1 cellular context compared by ENCODE assay signal in the genomic region with DNA sequence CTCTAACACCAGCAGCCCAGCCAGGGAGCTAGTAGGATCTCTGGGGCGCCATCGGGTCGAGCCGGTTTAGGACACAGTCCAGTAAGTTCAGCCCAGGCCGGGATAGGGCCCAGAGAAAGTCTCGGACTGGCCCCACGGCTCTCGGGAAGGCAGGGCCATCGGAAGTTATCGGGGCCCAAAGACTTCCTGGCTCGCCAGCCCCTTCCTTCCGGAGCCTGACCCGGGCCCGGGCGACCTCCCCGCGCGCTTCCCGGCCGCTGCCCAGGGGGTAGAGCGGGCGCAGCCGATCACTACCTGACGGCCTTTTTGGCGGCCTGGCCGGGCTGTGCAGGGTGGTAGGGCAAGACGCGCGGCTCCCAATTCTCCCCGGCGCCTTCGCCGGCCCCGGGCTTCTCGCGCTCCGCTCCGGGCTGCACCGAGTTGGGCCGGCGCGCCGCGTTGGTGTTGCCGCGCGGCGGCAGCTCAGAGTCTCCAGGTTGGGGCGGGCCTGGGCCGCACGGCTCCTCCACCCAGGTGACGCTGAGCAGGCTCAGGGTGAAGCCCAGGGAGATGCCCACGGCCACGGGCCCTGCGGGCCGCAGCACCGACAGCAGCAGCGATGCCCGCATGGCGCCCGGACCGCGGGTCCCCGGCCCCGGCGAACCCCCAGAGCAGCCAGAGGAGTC.
TF ChIP-seq lines count a peak whose summit lies in the region.

No MANE protein-coding gene starts in this region.

TF ChIP-seq in K562, 482 proteins besides CTCF, POLR2A, EP300 and RAD21 (continues in another document):
- TF ChIP-seq ZNF696 (CRISPR knock-in tag; conservative IDR thresholded peaks at IDR 0.05) (no peak), RCOR1 (IDR thresholded peaks at IDR 0.05; ENCODE audit: borderline replicate concordance in 1 of 2, low read depth in 2 of 2, low read length in 2 of 2) (no peak), SMAD4 (CRISPR knock-in tag; conservative IDR thresholded peaks at IDR 0.05) (no peak; the same call in 1 of the 2 replicates), FOXJ2 (tag; IDR thresholded peaks at IDR 0.05) (no peak), YBX1 (IDR thresholded peaks at IDR 0.05) (no peak), ZFX (CRISPR knock-in tag; IDR thresholded peaks at IDR 0.05) (peak; percentile 74), FOXM1 (IDR thresholded peaks at IDR 0.05; ENCODE audit: low read depth) (no peak), FOXM1 (CRISPR knock-in tag; IDR thresholded peaks at IDR 0.05; ENCODE audit: low read depth) (peak; percentile 85; the same call in 1 of the 2 replicates), ESRRB (CRISPR knock-in tag; IDR thresholded peaks at IDR 0.05; ENCODE audit: borderline replicate concordance) (no peak), ETV1 (tag; conservative IDR thresholded peaks at IDR 0.05; ENCODE audit: low read depth) (peak; percentile 68), EHMT2 (IDR thresholded peaks at IDR 0.05) (no peak), SMARCA4 (IDR thresholded peaks at IDR 0.05) (no peak), ZBTB7A (IDR thresholded peaks at IDR 0.05; ENCODE audit: borderline replicate concordance, control insufficient read depth, low read depth, low read length) (no peak), SUPT5H (IDR thresholded peaks at IDR 0.05) (0 out of 2 replicates have a peak, but pooled peaks have one; percentile 16), SAP30 (IDR thresholded peaks at IDR 0.05; ENCODE audit: borderline replicate concordance, insufficient read depth, low read depth, low read length, poor library complexity, severe bottlenecking) (peak; percentile 39), ZBTB40 (IDR thresholded peaks at IDR 0.05) (peak; percentile 78), ZBTB40 (CRISPR knock-in tag; IDR thresholded peaks at IDR 0.05) (no peak), NR2F6 (CRISPR knock-in tag; IDR thresholded peaks at IDR 0.05) (no peak), SAFB (IDR thresholded peaks at IDR 0.05; ENCODE audit: borderline replicate concordance, low read depth, low read length) (no peak), FOXA3 (CRISPR knock-in tag; conservative IDR thresholded peaks at IDR 0.05 in 1 of 2, IDR thresholded peaks at IDR 0.05 in 1 of 2) (no peak), POLR2G (IDR thresholded peaks at IDR 0.05; ENCODE audit: low read depth, low read length) (peak; percentile 84), ETV5 (CRISPR knock-in tag; IDR thresholded peaks at IDR 0.05; ENCODE audit: low read depth) (0 out of 2 replicates have a peak, but pooled peaks have one; percentile 63), E2F6 (IDR thresholded peaks at IDR 0.05; ENCODE audit: borderline replicate concordance in 1 of 2, extremely low read depth in 1 of 2, insufficient read depth in 1 of 2, insufficient read length in 1 of 2, low read depth in 1 of 2, low read length in 1 of 2, poor library complexity in 1 of 2, severe bottlenecking in 1 of 2) (peak in 1 of 2 experiments; percentile 53), PPARD (CRISPR knock-in tag; IDR thresholded peaks at IDR 0.05) (no peak), ID3 (CRISPR knock-in tag; IDR thresholded peaks at IDR 0.05) (no peak), ID3 (tag; IDR thresholded peaks at IDR 0.05) (no peak), CCNT2 (IDR thresholded peaks at IDR 0.05; ENCODE audit: borderline replicate concordance, extremely low read depth, insufficient read length, low read depth, low read length) (no peak), HCFC1 (IDR thresholded peaks at IDR 0.05; ENCODE audit: low read depth, low read length) (peak; percentile 22; the same call in 1 of the 2 replicates), ZNF655 (CRISPR knock-in tag; IDR thresholded peaks at IDR 0.05) (no peak), ZNF316 (IDR thresholded peaks at IDR 0.05) (no peak), CGGBP1 (CRISPR knock-in tag; IDR thresholded peaks at IDR 0.05) (no peak), COPS2 (conservative IDR thresholded peaks at IDR 0.05) (no peak), C11orf30 (IDR thresholded peaks at IDR 0.05; ENCODE audit: low read depth) (no peak), PYGO2 (tag; IDR thresholded peaks at IDR 0.05) (no peak), MLLT1 (IDR thresholded peaks at IDR 0.05) (no peak), ZNF561 (CRISPR knock-in tag; conservative IDR thresholded peaks at IDR 0.05) (no peak), ZKSCAN3 (CRISPR knock-in tag; IDR thresholded peaks at IDR 0.05) (no peak), SMARCC2 (IDR thresholded peaks at IDR 0.05; ENCODE audit: low read depth) (no peak), THAP12 (CRISPR knock-in tag; IDR thresholded peaks at IDR 0.05) (0 out of 2 replicates have a peak, but pooled peaks have one; percentile 1), OTX1 (CRISPR knock-in tag; IDR thresholded peaks at IDR 0.05) (no peak)
- TF ChIP-seq, protein P1, sequence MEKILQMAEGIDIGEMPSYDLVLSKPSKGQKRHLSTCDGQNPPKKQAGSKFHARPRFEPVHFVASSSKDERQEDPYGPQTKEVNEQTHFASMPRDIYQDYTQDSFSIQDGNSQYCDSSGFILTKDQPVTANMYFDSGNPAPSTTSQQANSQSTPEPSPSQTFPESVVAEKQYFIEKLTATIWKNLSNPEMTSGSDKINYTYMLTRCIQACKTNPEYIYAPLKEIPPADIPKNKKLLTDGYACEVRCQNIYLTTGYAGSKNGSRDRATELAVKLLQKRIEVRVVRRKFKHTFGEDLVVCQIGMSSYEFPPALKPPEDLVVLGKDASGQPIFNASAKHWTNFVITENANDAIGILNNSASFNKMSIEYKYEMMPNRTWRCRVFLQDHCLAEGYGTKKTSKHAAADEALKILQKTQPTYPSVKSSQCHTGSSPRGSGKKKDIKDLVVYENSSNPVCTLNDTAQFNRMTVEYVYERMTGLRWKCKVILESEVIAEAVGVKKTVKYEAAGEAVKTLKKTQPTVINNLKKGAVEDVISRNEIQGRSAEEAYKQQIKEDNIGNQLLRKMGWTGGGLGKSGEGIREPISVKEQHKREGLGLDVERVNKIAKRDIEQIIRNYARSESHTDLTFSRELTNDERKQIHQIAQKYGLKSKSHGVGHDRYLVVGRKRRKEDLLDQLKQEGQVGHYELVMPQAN (IDR thresholded peaks at IDR 0.05; ENCODE audit: borderline replicate concordance), result no peak
